ENCODE assay signal across 19 cellular contexts in genomic region chr12:105433804-105434203, GRCh38.
DNase-seq lines count a peak whose midpoint lies in the region; ATAC-seq and TF ChIP-seq lines count a peak whose summit lies in the region.
"Had no signal": no experiment of that assay in that cellular context is flagged by ENCODE, and none has a peak within 500 bp of the region (broad histone marks: within the 10 kb centered on the region; RNA-seq: fewer than 3 reads in every experiment).

No MANE protein-coding gene starts in this region.

- H3K9me3 ChIP-seq in RWPE2 (ENCODE audit: severe bottlenecking) (no peaks in the 10 kb centered on the region), sigmoid colon (no peaks in the 10 kb centered on the region)

- no peak for TF ChIP-seq POLR2A in sigmoid colon (IDR thresholded peaks at IDR 0.05)

- peak; percentile 77 for DNase-seq in HFFc6
- DNase-seq in RWPE2 (ENCODE audit: low spot score), result no peak
- peak; percentile 89 for DNase-seq in epithelial cell of esophagus (ENCODE audit: low read depth)
- peak; percentile 78 for DNase-seq in renal cortical epithelial cell (ENCODE audit: low read depth)
- DNase-seq in activated naive CD8-positive, alpha-beta T cell treated with anti-CD3 and anti-CD28 coated beads, Interleukin-2, amount 50 U/mL, for 24 hours, result no peak
- DNase-seq in DMS114 treated with DMSO at 0.1 percent for 48 hours (lab: John Stamatoyannopoulos, UW; ENCODE audit: unreplicated experiment), result no peak
- no peak for DNase-seq in islet precursor cell
- DNase-seq in sigmoid colon, result no peak
- DNase-seq: activated CD4-positive, alpha-beta T cell treated with anti-CD3 and anti-CD28 coated beads, Interleukin-2, amount 50 U/mL, for 48 hours; effector CD8-positive, alpha-beta T cell; heart right ventricle; MM.1S; NCI-H1436 treated with DMSO at 0.1 percent for 48 hours; NCI-H748 treated with DMSO at 0.1 percent for 48 hours; SIG-M5 had no signal

- H3K36me3 ChIP-seq in RWPE2 (ENCODE audit: low read depth), result no peaks in the 10 kb centered on the region
- H3K36me3 ChIP-seq in sigmoid colon, result no peaks in the 10 kb centered on the region
- H3K36me3 ChIP-seq: heart right ventricle, neural progenitor cell had no signal

- peak overlapping the region; percentile 83 for H3K27ac ChIP-seq in RWPE2 (ENCODE audit: poor library complexity, severe bottlenecking)
- no peak overlapping the region for H3K27ac ChIP-seq in sigmoid colon
- H3K27ac ChIP-seq: neural progenitor cell had no signal

- intact Hi-C loops in sigmoid colon (cut with DNase I), result no loop called here

- H3K4me1 Mint-ChIP-seq in HFFc6 (ENCODE audit: low read depth), result peaks cover 41% of the 10 kb centered on the region
- no peaks in the 10 kb centered on the region for H3K4me1 Mint-ChIP-seq in activated naive CD8-positive, alpha-beta T cell treated with anti-CD3 and anti-CD28 coated beads, Interleukin-2, amount 50 U/mL, for 24 hours
- H3K4me1 Mint-ChIP-seq: B cell had no signal

- H3K27me3 ChIP-seq in RWPE2 (ENCODE audit: insufficient read depth, poor library complexity, severe bottlenecking), result no peaks in the 10 kb centered on the region
- no peaks in the 10 kb centered on the region for H3K27me3 ChIP-seq in sigmoid colon
- H3K27me3 ChIP-seq: heart right ventricle, neural progenitor cell had no signal

- peak overlapping the region; percentile 5; the same call in 1 of the 2 replicates for H3K4me3 Mint-ChIP-seq in HFFc6
- H3K4me3 Mint-ChIP-seq in activated naive CD8-positive, alpha-beta T cell treated with anti-CD3 and anti-CD28 coated beads, Interleukin-2, amount 50 U/mL, for 24 hours, result no peak overlapping the region
- H3K4me3 Mint-ChIP-seq: B cell; neural progenitor cell; T-helper 2 cell treated with Interferon-gamma antibody and Interleukin-4, amounts not matched to agents 5 μg/mL and 100 μg/mL, for 36 hours; WTC11 had no signal

- no peaks in the 10 kb centered on the region; the same call in 1 of the 2 replicates for H3K27me3 Mint-ChIP-seq in HFFc6 (ENCODE audit: insufficient read depth)
- H3K27me3 Mint-ChIP-seq in activated naive CD8-positive, alpha-beta T cell treated with anti-CD3 and anti-CD28 coated beads, Interleukin-2, amount 50 U/mL, for 24 hours, result peaks cover 24% of the 10 kb centered on the region

- peak; percentile 98 for ATAC-seq in RWPE2 (ENCODE audit: low read depth)
- no peak for ATAC-seq in activated naive CD8-positive, alpha-beta T cell treated with anti-CD3 and anti-CD28 coated beads, Interleukin-2, amount 50 U/mL, for 24 hours
- ATAC-seq: heart right ventricle, WTC11 had no signal

- no peak overlapping the region for H3K4me3 ChIP-seq in RWPE2 (ENCODE audit: severe bottlenecking)
- H3K4me3 ChIP-seq in epithelial cell of esophagus (ENCODE audit: low read length), result no peak overlapping the region
- H3K4me3 ChIP-seq in sigmoid colon, result no peak overlapping the region
- H3K4me3 ChIP-seq: heart right ventricle, neural progenitor cell had no signal

- H3K4me1 ChIP-seq in RWPE2 (ENCODE audit: insufficient read depth, poor library complexity, severe bottlenecking), result peaks cover 12% of the 10 kb centered on the region
- no peaks in the 10 kb centered on the region for H3K4me1 ChIP-seq in sigmoid colon
- H3K4me1 ChIP-seq: heart right ventricle had no signal

- no peak for TF ChIP-seq CTCF in HFFc6 (IDR thresholded peaks at IDR 0.05)
- no peak for TF ChIP-seq CTCF in RWPE2 (IDR thresholded peaks at IDR 0.05; ENCODE audit: poor library complexity, severe bottlenecking)
- no peak for TF ChIP-seq CTCF in epithelial cell of esophagus (IDR thresholded peaks at IDR 0.05; ENCODE audit: insufficient read depth, low read depth, low read length, missing control alignments)
- TF ChIP-seq CTCF in sigmoid colon (IDR thresholded peaks at IDR 0.05), result no peak

- peaks cover 29% of the 10 kb centered on the region for H3K36me3 Mint-ChIP-seq in HFFc6 (ENCODE audit: low read depth)
- H3K36me3 Mint-ChIP-seq in activated naive CD8-positive, alpha-beta T cell treated with anti-CD3 and anti-CD28 coated beads, Interleukin-2, amount 50 U/mL, for 24 hours (ENCODE audit: low read depth), result no peaks in the 10 kb centered on the region

- H3K27ac Mint-ChIP-seq in HFFc6, result peak overlapping the region; percentile 1; the same call in 1 of the 2 replicates
- H3K27ac Mint-ChIP-seq in activated naive CD8-positive, alpha-beta T cell treated with anti-CD3 and anti-CD28 coated beads, Interleukin-2, amount 50 U/mL, for 24 hours, result no peak overlapping the region
- H3K27ac Mint-ChIP-seq: B cell; neural progenitor cell; T-helper 2 cell treated with Interferon-gamma antibody and Interleukin-4, amounts not matched to agents 5 μg/mL and 100 μg/mL, for 36 hours; WTC11 had no signal

- TF ChIP-seq EP300 in sigmoid colon (IDR thresholded peaks at IDR 0.05), result no peak

- no peaks in the 10 kb centered on the region for H3K9me3 Mint-ChIP-seq in HFFc6
- no peaks in the 10 kb centered on the region for H3K9me3 Mint-ChIP-seq in activated naive CD8-positive, alpha-beta T cell treated with anti-CD3 and anti-CD28 coated beads, Interleukin-2, amount 50 U/mL, for 24 hours
- H3K9me3 Mint-ChIP-seq: T-helper 2 cell treated with Interferon-gamma antibody and Interleukin-4, amounts not matched to agents 5 μg/mL and 100 μg/mL, for 36 hours had no signal

Comparison
In these comparisons a context has a peak if more than half of its experiments do, and no peak if none do; other contexts are left out.
1. DNase-seq: peak in HFFc6 (single experiment), epithelial cell of esophagus (single experiment) and renal cortical epithelial cell (single experiment); none in RWPE2 (single experiment), activated naive CD8-positive, alpha-beta T cell treated with anti-CD3 and anti-CD28 coated beads, Interleukin-2, amount 50 U/mL, for 24 hours (single experiment), DMS114 treated with DMSO at 0.1 percent for 48 hours (single experiment), islet precursor cell (single experiment) and sigmoid colon (single experiment).